ENCODE assay signal across 8 cellular contexts in the genomic region with DNA sequence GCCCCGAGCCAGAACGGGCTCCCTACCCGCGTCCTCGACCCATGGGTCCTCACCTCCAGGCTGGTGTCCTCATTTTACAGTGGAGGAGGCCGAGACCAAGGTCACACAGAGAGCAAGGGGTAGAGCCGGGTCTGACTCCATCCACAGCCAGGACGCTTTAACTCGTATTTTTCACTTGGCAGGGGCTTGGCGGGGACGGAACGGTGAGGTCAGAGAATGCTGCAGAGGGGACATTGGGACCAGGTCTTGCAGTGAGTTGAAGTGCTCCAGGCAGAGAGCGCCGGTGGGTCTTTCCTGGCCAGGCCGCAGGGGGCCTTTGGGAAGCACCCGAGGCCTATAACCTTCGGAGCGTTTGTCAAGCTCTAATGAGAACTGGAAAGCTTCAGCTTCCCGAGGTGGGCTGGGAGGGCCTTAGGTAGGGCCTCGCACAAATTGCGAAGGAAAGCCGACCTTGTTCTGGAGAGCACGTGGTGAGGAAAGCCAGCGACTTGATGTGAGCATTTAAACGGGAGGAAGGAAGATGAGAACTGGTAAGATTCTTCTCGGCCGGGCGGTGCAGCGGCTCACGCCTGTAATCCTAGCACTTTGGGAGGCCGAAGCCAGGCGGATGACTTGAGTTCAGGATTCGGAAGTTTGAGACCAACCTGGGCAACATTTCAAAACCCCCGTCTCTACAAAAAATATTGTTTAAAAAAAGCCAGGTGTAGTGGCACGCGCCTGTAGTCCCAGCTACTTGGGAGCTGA. TPM values are rescaled to one million over a fixed set of nuclear protein-coding genes. Genes with fewer than 3 reads are reported as not detected.
DNase-seq lines count a peak whose midpoint lies in the region; ATAC-seq and TF ChIP-seq lines count a peak whose summit lies in the region.

No MANE protein-coding gene starts in this region.

- peaks cover 40% of the 10 kb centered on the region for H3K79me2 ChIP-seq in KMS-11 (ENCODE audit: insufficient read depth, low read depth)

- H3K27ac ChIP-seq in KMS-11, result no peak overlapping the region
- peak overlapping the region; percentile 88 to 89 for H3K27ac ChIP-seq in lung (ENCODE audit: low read depth in 1 of 2, low read length in 1 of 2)
- H3K27ac ChIP-seq in vagina, result peak overlapping the region; percentile 80

- no peak for DNase-seq in AG04449 (ENCODE audit: low read depth, low spot score)
- DNase-seq in MCF 10A (ENCODE audit: unreplicated experiment), result no peak
- no peak for DNase-seq in lung (ENCODE audit: low spot score)
- DNase-seq in vagina (ENCODE audit: extremely low spot score in 2 of 2), result no peak
- no peak for DNase-seq in NCI-H446 (lab: John Stamatoyannopoulos, UW)
- DNase-seq in mesenteric fat pad (ENCODE audit: low spot score), result no peak

- H3K36me3 ChIP-seq in KMS-11 (ENCODE audit: insufficient read depth) (no peaks in the 10 kb centered on the region), lung (ENCODE audit: control insufficient read depth in 2 of 2, insufficient read depth in 2 of 2, low read length in 2 of 2) (no peaks in the 10 kb centered on the region), vagina (no peaks in the 10 kb centered on the region)

- CTCF ChIA-PET in AG04449 (lab: Yijun Ruan, JAX), result no interaction called here
- CTCF ChIA-PET in MCF 10A (lab: Yijun Ruan, JAX), result interaction anchor here (0.7 kb wide), 1 partner anchor 199 kb away, joined by 3 read pairs; no protein-coding TSS in a partner anchor

- POLR2A ChIA-PET in AG04449 (lab: Yijun Ruan, JAX), result no interaction called here
- POLR2A ChIA-PET in MCF 10A (lab: Yijun Ruan, JAX), result interaction anchor here (0.6 to 0.7 kb wide), 2 partner anchors 19 to 26 kb away, joined by 3 read pairs; no protein-coding TSS in a partner anchor

- H4K20me1 ChIP-seq in KMS-11 (ENCODE audit: insufficient read depth), result peaks cover 6% of the 10 kb centered on the region; the same call in 1 of the 2 replicates

- H3K9me3 ChIP-seq in lung (ENCODE audit: control insufficient read depth in 2 of 2, insufficient read depth in 1 of 2, low read length in 1 of 2) (no peaks in the 10 kb centered on the region), vagina (no peaks in the 10 kb centered on the region)

- H3K4me2 ChIP-seq in KMS-11, result peak overlapping the region; percentile 54

- H3K9me3 Mint-ChIP-seq in MCF 10A (ENCODE audit: unreplicated experiment), result no peaks in the 10 kb centered on the region

- H2AFZ ChIP-seq in KMS-11 (ENCODE audit: low read depth), result peak overlapping the region; percentile 75

- H3K27ac Mint-ChIP-seq in MCF 10A (ENCODE audit: low read depth, unreplicated experiment), result peak overlapping the region; percentile 79

- H3K4me1 ChIP-seq in KMS-11 (ENCODE audit: low read depth, poor library complexity, severe bottlenecking), result peaks cover 11% of the 10 kb centered on the region
- H3K4me1 ChIP-seq in lung (ENCODE audit: control insufficient read depth in 2 of 2, insufficient read depth in 2 of 2, low read length in 2 of 2), result peaks cover 0 to 30% of the 10 kb centered on the region in 2 donors
- peaks cover 50% of the 10 kb centered on the region for H3K4me1 ChIP-seq in vagina

- peaks cover 29% of the 10 kb centered on the region for H3K4me1 Mint-ChIP-seq in MCF 10A (ENCODE audit: insufficient read depth, unreplicated experiment)

- H3K27me3 ChIP-seq in KMS-11 (ENCODE audit: insufficient read depth, low read depth) (no peaks in the 10 kb centered on the region), lung (ENCODE audit: control insufficient read depth, insufficient read depth) (no peaks in the 10 kb centered on the region), vagina (no peaks in the 10 kb centered on the region)

- TSS peak; percentile 65 for BruUV-seq in MCF 10A (replicated peaks; lab: Mats Ljungman, UMichigan)

- TF ChIP-seq CTCF in AG04449 (IDR thresholded peaks at IDR 0.05; ENCODE audit: insufficient read depth, low read length, missing control alignments), result no peak
- TF ChIP-seq CTCF in KMS-11 (conservative IDR thresholded peaks at IDR 0.05; ENCODE audit: low read depth, low read length), result no peak
- no peak for TF ChIP-seq CTCF in MCF 10A (IDR thresholded peaks at IDR 0.05; ENCODE audit: unreplicated experiment)
- TF ChIP-seq CTCF in lung (IDR thresholded peaks at IDR 0.05; ENCODE audit: control extremely low read depth, extremely low read depth), result no peak
- TF ChIP-seq CTCF in vagina (IDR thresholded peaks at IDR 0.05), result no peak

- intact Hi-C loops in MCF 10A (cut with micrococcal nuclease), result no loop called here
- intact Hi-C loops in vagina (cut with DNase I), result no loop called here

- H3K4me3 ChIP-seq in AG04449 (ENCODE audit: low read depth, low read length), result peak overlapping the region; percentile 74
- H3K4me3 ChIP-seq in KMS-11 (IDR thresholded peaks at IDR 0.05; ENCODE audit: insufficient read depth, low read depth, low read length), result no peak overlapping the region
- peak overlapping the region; percentile 71 for H3K4me3 ChIP-seq in lung
- peak overlapping the region; percentile 77 to 93 for H3K4me3 ChIP-seq in vagina

- peaks cover 15% of the 10 kb centered on the region for H3K36me3 Mint-ChIP-seq in MCF 10A (ENCODE audit: insufficient read depth, unreplicated experiment)

- H3K4me3 Mint-ChIP-seq in MCF 10A (ENCODE audit: unreplicated experiment), result peak overlapping the region; percentile 92

- peak overlapping the region; percentile 79; the same call in 1 of the 2 replicates for H3K9ac ChIP-seq in KMS-11

- 58 to 63% methylated on average over 36 of the region's 36 CpGs for WGBS in lung, 2 donors

- ATAC-seq in lung (ENCODE audit: insufficient read depth, low FRiP score) (no peak), GM21367 (IDR thresholded peaks at IDR 0.05; ENCODE audit: unreplicated experiment) (no peak)

- no peaks in the 10 kb centered on the region for H3K27me3 Mint-ChIP-seq in MCF 10A (ENCODE audit: insufficient read depth, unreplicated experiment)

- no peak for TF ChIP-seq POLR2A in vagina (IDR thresholded peaks at IDR 0.05)

RNA-seq across cellular contexts. Expression of a gene that starts 0.9 kb away (rescaled TPM):
- 66.6 and 80.4 TPM in 2 replicates for total RNA-seq in MCF 10A (2022)
- total RNA-seq in lung, result 10 to 100 TPM; 29.7 to 80.5 TPM
- polyA plus RNA-seq in lung, result 10 to 100 TPM; 42.0 to 42.2 TPM
- 52.3 TPM for total RNA-seq in vagina
- total RNA-seq in mesenteric fat pad, result 149 TPM

RNA-seq across cellular contexts. Expression of a gene that starts 37.0 kb away (rescaled TPM):
- total RNA-seq in MCF 10A (2022), result not detected in 2 replicates
- under 1 TPM; 0.06 to 0.89 TPM for total RNA-seq in lung
- under 1 TPM; 0.03 to 0.10 TPM for polyA plus RNA-seq in lung
- total RNA-seq in vagina, result 0.25 TPM
- total RNA-seq in mesenteric fat pad, result 0.16 TPM
